Comparison of ENCODE assay signal across 10 cellular contexts in the genomic region with DNA sequence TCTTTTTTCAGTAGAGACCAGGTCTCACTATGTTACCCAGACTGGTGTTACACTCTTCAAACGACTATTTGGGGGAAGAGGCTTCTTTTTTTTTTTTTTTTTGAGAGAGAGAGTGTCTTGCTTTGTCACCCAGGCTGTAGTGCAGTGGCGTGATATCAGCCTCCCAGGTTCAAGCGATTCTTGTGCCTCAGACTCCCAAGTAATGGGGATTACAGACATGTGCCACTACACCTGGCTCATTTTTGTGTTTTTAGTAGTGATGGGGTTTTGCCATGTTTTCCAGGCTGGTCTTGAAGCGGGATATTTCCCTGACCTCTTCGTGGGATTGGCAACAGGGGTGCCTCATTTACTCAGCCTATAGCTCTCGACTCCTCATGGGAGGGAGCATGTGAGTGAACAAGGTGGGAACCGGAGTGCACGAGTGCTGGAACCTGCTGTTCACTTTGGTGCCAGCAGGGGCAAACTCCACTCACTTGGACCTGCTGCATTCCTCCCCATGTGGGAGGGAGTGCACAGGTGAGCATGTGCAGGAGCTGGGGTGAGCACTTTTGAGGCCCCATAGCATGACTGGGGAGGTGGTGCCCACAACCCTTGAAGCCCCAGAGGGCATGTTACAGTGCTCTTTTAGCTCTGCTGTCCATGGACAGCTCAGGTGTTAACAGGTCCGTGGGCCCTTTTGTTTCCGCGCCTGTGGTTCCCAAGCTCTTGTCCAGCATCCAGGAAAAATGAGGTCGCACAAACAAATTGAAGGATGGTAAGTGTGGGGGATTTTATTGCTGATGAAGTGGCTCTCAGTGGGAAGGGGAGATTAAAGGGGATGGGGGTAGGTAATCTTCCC.
DNase-seq lines count a peak whose midpoint lies in the region; ATAC-seq and TF ChIP-seq lines count a peak whose summit lies in the region.
"Had no signal": no experiment of that assay in that cellular context is flagged by ENCODE, and none has a peak within 500 bp of the region (broad histone marks: within the 10 kb centered on the region; RNA-seq: fewer than 3 reads in every experiment).

No MANE protein-coding gene starts in this region.

- H3K36me3 ChIP-seq in A673 (ENCODE audit: insufficient read depth, low read length, poor library complexity, severe bottlenecking) = no peaks in the 10 kb centered on the region

- H3K4me3 Mint-ChIP-seq in activated T-helper 1 cell treated with anti-CD3 and anti-CD28 coated beads, Interleukin-12 subunit alpha, Interleukin-12 subunit beta, Interleukin-2, Interleukin-4 antibody, amounts not matched to agents 30 ng/mL and 10 ng/mL and 1 ng/mL, durations not matched to agents 14 hours and 24 hours and 36 hours = no peak overlapping the region

- POLR2A ChIA-PET in A673 (lab: Charles Lee; ENCODE audit: low non-redundant PET) = no interaction called here

- intact Hi-C loops in A673 (cut with micrococcal nuclease; ENCODE audit: unreplicated experiment) = no loop called here
- intact Hi-C loops in activated T-helper 1 cell treated with anti-CD3 and anti-CD28 coated beads, Interleukin-12 subunit alpha, Interleukin-12 subunit beta, Interleukin-2, Interleukin-4 antibody, amounts not matched to agents 30 ng/mL and 10 ng/mL and 1 ng/mL, durations not matched to agents 14 hours and 24 hours and 36 hours (cut with micrococcal nuclease) = no loop called here

- no TSS peak for BruUV-seq in A673 (replicated peaks; lab: Mats Ljungman, UMichigan)

- TF ChIP-seq CTCF in A673 (conservative IDR thresholded peaks at IDR 0.05; ENCODE audit: low read depth, low read length) (peak; percentile 51), GM12873 (IDR thresholded peaks at IDR 0.05; ENCODE audit: insufficient read depth, low read depth, low read length, missing control alignments) (peak; percentile 69)

- H3K27me3 ChIP-seq in A673 (replicated peaks; ENCODE audit: insufficient read depth, low read depth, low read length, poor library complexity) = no peaks in the 10 kb centered on the region

- no peaks in the 10 kb centered on the region for H3K27me3 Mint-ChIP-seq in activated T-helper 1 cell treated with anti-CD3 and anti-CD28 coated beads, Interleukin-12 subunit alpha, Interleukin-12 subunit beta, Interleukin-2, Interleukin-4 antibody, amounts not matched to agents 30 ng/mL and 10 ng/mL and 1 ng/mL, durations not matched to agents 14 hours and 24 hours and 36 hours (ENCODE audit: insufficient read depth)

- CTCF ChIA-PET in A673 (lab: Charles Lee) = interaction anchor here (0.5 kb wide), 1 partner anchor 223 kb away, joined by 4 read pairs; no protein-coding TSS in a partner anchor

- no peak for ATAC-seq in GM21619 (IDR thresholded peaks at IDR 0.05; ENCODE audit: unreplicated experiment)
- ATAC-seq in HG02884 (IDR thresholded peaks at IDR 0.05; ENCODE audit: unreplicated experiment) = no peak

- DNase-seq in A673 (ENCODE audit: low spot score) = peak; percentile 24
- DNase-seq in activated T-cell treated with anti-CD3 and anti-CD28 coated beads for 48 hours (ENCODE audit: low read depth) = peak; percentile 12
- DNase-seq in iris pigment epithelial cell (ENCODE audit: low read depth) = peak; percentile 6
- no peak for DNase-seq in DMS79 treated with DMSO at 0.1 percent for 48 hours (lab: John Stamatoyannopoulos, UW)
- DNase-seq in activated T-helper 1 cell treated with anti-CD3 and anti-CD28 coated beads, Interleukin-12 subunit alpha, Interleukin-12 subunit beta, Interleukin-2, Interleukin-4 antibody, amounts not matched to agents 30 ng/mL and 10 ng/mL and 1 ng/mL, durations not matched to agents 14 hours and 24 hours and 36 hours (ENCODE audit: low spot score) = no peak
- DNase-seq: activated gamma-delta T cell treated with Interleukin-2 at 50 U/mL for 16 hours, NCI-H774 had no signal

- H3K27ac Mint-ChIP-seq in activated T-helper 1 cell treated with anti-CD3 and anti-CD28 coated beads, Interleukin-12 subunit alpha, Interleukin-12 subunit beta, Interleukin-2, Interleukin-4 antibody, amounts not matched to agents 30 ng/mL and 10 ng/mL and 1 ng/mL, durations not matched to agents 14 hours and 24 hours and 36 hours = no peak overlapping the region

- no peak overlapping the region for H3K4me3 ChIP-seq in A673 (ENCODE audit: low read depth, low read length, poor library complexity, severe bottlenecking)

- H3K27ac ChIP-seq in A673 (ENCODE audit: low read depth, low read length, poor library complexity, severe bottlenecking) = no peak overlapping the region

- H3K9me3 ChIP-seq in A673 (ENCODE audit: low read depth, low read length, poor library complexity, severe bottlenecking) = no peaks in the 10 kb centered on the region

- no peaks in the 10 kb centered on the region for H3K4me1 Mint-ChIP-seq in activated T-helper 1 cell treated with anti-CD3 and anti-CD28 coated beads, Interleukin-12 subunit alpha, Interleukin-12 subunit beta, Interleukin-2, Interleukin-4 antibody, amounts not matched to agents 30 ng/mL and 10 ng/mL and 1 ng/mL, durations not matched to agents 14 hours and 24 hours and 36 hours (ENCODE audit: low read depth)

- H3K4me1 ChIP-seq in A673 (ENCODE audit: insufficient read depth, low read length, poor library complexity, severe bottlenecking) = no peaks in the 10 kb centered on the region

- no peaks in the 10 kb centered on the region for H3K9me3 Mint-ChIP-seq in activated T-helper 1 cell treated with anti-CD3 and anti-CD28 coated beads, Interleukin-12 subunit alpha, Interleukin-12 subunit beta, Interleukin-2, Interleukin-4 antibody, amounts not matched to agents 30 ng/mL and 10 ng/mL and 1 ng/mL, durations not matched to agents 14 hours and 24 hours and 36 hours

- peaks cover 3% of the 10 kb centered on the region for H3K36me3 Mint-ChIP-seq in activated T-helper 1 cell treated with anti-CD3 and anti-CD28 coated beads, Interleukin-12 subunit alpha, Interleukin-12 subunit beta, Interleukin-2, Interleukin-4 antibody, amounts not matched to agents 30 ng/mL and 10 ng/mL and 1 ng/mL, durations not matched to agents 14 hours and 24 hours and 36 hours (ENCODE audit: low read depth)

Comparison
In these comparisons a context has a peak if more than half of its experiments do, and no peak if none do; other contexts are left out.
1. DNase-seq: peak in A673 (single experiment), activated T-cell treated with anti-CD3 and anti-CD28 coated beads for 48 hours (single experiment) and iris pigment epithelial cell (single experiment); none in DMS79 treated with DMSO at 0.1 percent for 48 hours (single experiment) and activated T-helper 1 cell treated with anti-CD3 and anti-CD28 coated beads, Interleukin-12 subunit alpha, Interleukin-12 subunit beta, Interleukin-2, Interleukin-4 antibody, amounts not matched to agents 30 ng/mL and 10 ng/mL and 1 ng/mL, durations not matched to agents 14 hours and 24 hours and 36 hours (single experiment).